ENCODE assay signal across 1 cellular context in genomic region chr5:88813805-88814584, GRCh38.
TF ChIP-seq lines count a peak whose summit lies in the region.

No MANE protein-coding gene starts in this region.

TF ChIP-seq in WTC11, 78 proteins besides CTCF, POLR2A, EP300 and RAD21 (continued from another document):
- no peak for TF ChIP-seq PRDM15 (CRISPR knock-in tag; IDR thresholded peaks at IDR 0.05)
- TF ChIP-seq PRRX2 (CRISPR knock-in tag; IDR thresholded peaks at IDR 0.05): no peak
- no peak for TF ChIP-seq SP1 (CRISPR knock-in tag; conservative IDR thresholded peaks at IDR 0.05)
- TF ChIP-seq ETV6 (CRISPR knock-in tag; IDR thresholded peaks at IDR 0.05): no peak
- TF ChIP-seq RELA (CRISPR knock-in tag; IDR thresholded peaks at IDR 0.05; ENCODE audit: borderline replicate concordance): no peak
TF ChIP-seq in WTC11: peak in this region for 2.
